ENCODE assay signal across 8 cellular contexts in genomic region chr3:40317061-40317676, GRCh38. TPM values are rescaled to one million over a fixed set of nuclear protein-coding genes. Genes with fewer than 3 reads are reported as not detected.
DNase-seq lines count a peak whose midpoint lies in the region; ATAC-seq and TF ChIP-seq lines count a peak whose summit lies in the region.

No MANE protein-coding gene starts in this region.

- CTCF ChIA-PET in PC-3 (lab: Charles Lee), result interaction anchor here (0.6 to 1.4 kb wide), 3 partner anchors 8 to 397 kb away, joined by 3 to 10 read pairs (median 5); no protein-coding TSS in a partner anchor

- POLR2A ChIA-PET in PC-3 (lab: Charles Lee; ENCODE audit: unreplicated experiment), result no interaction called here

- H3F3A ChIP-seq in PC-3 (ENCODE audit: low read length, unreplicated experiment), result no peaks in the 10 kb centered on the region

- H3K79me2 ChIP-seq in PC-3 (ENCODE audit: low read length), result no peaks in the 10 kb centered on the region

- BruUV-seq in PC-3 (replicated peaks; lab: Mats Ljungman, UMichigan), result no TSS peak

- no peaks in the 10 kb centered on the region for H3K27me3 ChIP-seq in PC-3 (ENCODE audit: low read length)

- peak; percentile 12 to 71 (median 49) for DNase-seq in NCI-H1417 (lab: John Stamatoyannopoulos, UW)
- no peak for DNase-seq in NCI-H1417 treated with DMSO at 0.1 percent for 48 hours (lab: John Stamatoyannopoulos, UW)
- peak; percentile 54 for DNase-seq in HuH-7 (ENCODE audit: low spot score)
- DNase-seq in PC-3, result peak; percentile 77
- DNase-seq in amniotic stem cell (lab: John Stamatoyannopoulos, UW), result peak; percentile 65
- peak; percentile 30 for DNase-seq in iPS DF 4.7 (ENCODE audit: extremely low read depth, low spot score)
- DNase-seq in stimulated activated CD4-positive, alpha-beta T cell treated with anti-CD3 and anti-CD28 coated beads, Interleukin-2, amount 100 ng/mL, for 24 hours, result peak; percentile 17 to 42

- no peak overlapping the region for H3K4me2 ChIP-seq in PC-3 (ENCODE audit: low read length)

- no peaks in the 10 kb centered on the region for H3K9me3 ChIP-seq in PC-3 (ENCODE audit: low read length)

- intact Hi-C loops in PC-3 (cut with micrococcal nuclease), result loop anchor here (1.0 to 10.0 kb wide), 3 partner anchors 125 to 902 kb away; no protein-coding TSS in a partner anchor

- no peak overlapping the region for H2AFZ ChIP-seq in PC-3 (ENCODE audit: low read length)

- H3K4me1 ChIP-seq in PC-3 (ENCODE audit: insufficient read depth, low read length), result no peaks in the 10 kb centered on the region

- no peaks in the 10 kb centered on the region for H4K20me1 ChIP-seq in PC-3 (ENCODE audit: low read length)

- ATAC-seq in GM21367 (IDR thresholded peaks at IDR 0.05; ENCODE audit: unreplicated experiment) (peak; percentile 68), PC-3 (peak; percentile 85)

- peaks cover 6% of the 10 kb centered on the region for H3K36me3 ChIP-seq in PC-3 (ENCODE audit: low read depth, low read length)

- H3K9ac ChIP-seq in PC-3 (ENCODE audit: low read length), result no peak overlapping the region

- no peaks in the 10 kb centered on the region for H3K9me2 ChIP-seq in PC-3 (replicated peaks; ENCODE audit: low read length)

- no peak overlapping the region for H3K4me3 ChIP-seq in PC-3 (ENCODE audit: low read length)

- TF ChIP-seq CTCF in PC-3 (conservative IDR thresholded peaks at IDR 0.05; ENCODE audit: low read depth, low read length), result peak; percentile 89

- H3K27ac ChIP-seq in PC-3 (ENCODE audit: low read length), result no peak overlapping the region

RNA-seq across cellular contexts. Expression of gene EIF1B, which starts 7.7 kb away (rescaled TPM):
- total RNA-seq in PC-3 (2014; rRNA removed), result 9.0 and 10.0 TPM in 2 replicates
